Comparison of ENCODE assay signal across 2 cellular contexts in genomic region chrX:130231184-130231583, GRCh38. TPM values are rescaled to one million over a fixed set of nuclear protein-coding genes. Genes with fewer than 3 reads are reported as not detected.
"Had no signal": no experiment of that assay in that cellular context is flagged by ENCODE, and none has a peak within 500 bp of the region (broad histone marks: within the 10 kb centered on the region; RNA-seq: fewer than 3 reads in every experiment).

No MANE protein-coding gene starts in this region.

RNA-seq across cellular contexts. Expression of gene RAB33A, which starts 59.4 kb away (rescaled TPM):
- total RNA-seq: H4, H7 had no signal
